ENCODE assay signal across 1 cellular context in the genomic region with DNA sequence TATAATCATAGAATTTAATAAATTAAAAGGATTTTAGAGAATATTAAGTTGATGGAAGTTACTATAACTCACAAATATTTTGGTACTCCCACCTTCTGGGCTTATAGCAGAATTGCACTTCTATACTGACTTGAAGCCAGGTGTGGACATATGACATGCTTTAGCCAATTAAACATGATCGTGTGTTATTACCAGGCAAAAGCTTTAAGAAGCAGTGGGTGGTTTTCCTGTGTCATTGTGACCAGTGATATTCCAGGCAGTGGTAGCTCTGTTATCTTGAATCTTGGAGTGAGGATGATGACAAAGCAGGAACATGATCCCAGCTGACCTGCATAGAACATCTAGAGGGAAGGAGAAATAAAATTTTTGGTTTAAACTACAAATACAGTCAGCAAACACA.
TF ChIP-seq lines count a peak whose summit lies in the region.

No MANE protein-coding gene starts in this region.

TF ChIP-seq in K562, 482 proteins besides CTCF, POLR2A, EP300 and RAD21 (continued from another document and continues in another):
- TF ChIP-seq PHB2 (IDR thresholded peaks at IDR 0.05; ENCODE audit: low read depth) = no peak
- TF ChIP-seq TRIM24 (IDR thresholded peaks at IDR 0.05) = peak; percentile 63 to 84; a peak in 3 of 4 replicates
- no peak for TF ChIP-seq ZNF644 (tag; IDR thresholded peaks at IDR 0.05; ENCODE audit: low read depth)
- TF ChIP-seq, protein P1, sequence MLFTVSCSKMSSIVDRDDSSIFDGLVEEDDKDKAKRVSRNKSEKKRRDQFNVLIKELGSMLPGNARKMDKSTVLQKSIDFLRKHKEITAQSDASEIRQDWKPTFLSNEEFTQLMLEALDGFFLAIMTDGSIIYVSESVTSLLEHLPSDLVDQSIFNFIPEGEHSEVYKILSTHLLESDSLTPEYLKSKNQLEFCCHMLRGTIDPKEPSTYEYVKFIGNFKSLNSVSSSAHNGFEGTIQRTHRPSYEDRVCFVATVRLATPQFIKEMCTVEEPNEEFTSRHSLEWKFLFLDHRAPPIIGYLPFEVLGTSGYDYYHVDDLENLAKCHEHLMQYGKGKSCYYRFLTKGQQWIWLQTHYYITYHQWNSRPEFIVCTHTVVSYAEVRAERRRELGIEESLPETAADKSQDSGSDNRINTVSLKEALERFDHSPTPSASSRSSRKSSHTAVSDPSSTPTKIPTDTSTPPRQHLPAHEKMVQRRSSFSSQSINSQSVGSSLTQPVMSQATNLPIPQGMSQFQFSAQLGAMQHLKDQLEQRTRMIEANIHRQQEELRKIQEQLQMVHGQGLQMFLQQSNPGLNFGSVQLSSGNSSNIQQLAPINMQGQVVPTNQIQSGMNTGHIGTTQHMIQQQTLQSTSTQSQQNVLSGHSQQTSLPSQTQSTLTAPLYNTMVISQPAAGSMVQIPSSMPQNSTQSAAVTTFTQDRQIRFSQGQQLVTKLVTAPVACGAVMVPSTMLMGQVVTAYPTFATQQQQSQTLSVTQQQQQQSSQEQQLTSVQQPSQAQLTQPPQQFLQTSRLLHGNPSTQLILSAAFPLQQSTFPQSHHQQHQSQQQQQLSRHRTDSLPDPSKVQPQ (CRISPR knock-in tag; IDR thresholded peaks at IDR 0.05; ENCODE audit: borderline replicate concordance) = no peak
- peak; percentile 59; the same call in 1 of the 2 replicates for TF ChIP-seq SMARCC2 (IDR thresholded peaks at IDR 0.05; ENCODE audit: low read depth)
- TF ChIP-seq, protein P2, sequence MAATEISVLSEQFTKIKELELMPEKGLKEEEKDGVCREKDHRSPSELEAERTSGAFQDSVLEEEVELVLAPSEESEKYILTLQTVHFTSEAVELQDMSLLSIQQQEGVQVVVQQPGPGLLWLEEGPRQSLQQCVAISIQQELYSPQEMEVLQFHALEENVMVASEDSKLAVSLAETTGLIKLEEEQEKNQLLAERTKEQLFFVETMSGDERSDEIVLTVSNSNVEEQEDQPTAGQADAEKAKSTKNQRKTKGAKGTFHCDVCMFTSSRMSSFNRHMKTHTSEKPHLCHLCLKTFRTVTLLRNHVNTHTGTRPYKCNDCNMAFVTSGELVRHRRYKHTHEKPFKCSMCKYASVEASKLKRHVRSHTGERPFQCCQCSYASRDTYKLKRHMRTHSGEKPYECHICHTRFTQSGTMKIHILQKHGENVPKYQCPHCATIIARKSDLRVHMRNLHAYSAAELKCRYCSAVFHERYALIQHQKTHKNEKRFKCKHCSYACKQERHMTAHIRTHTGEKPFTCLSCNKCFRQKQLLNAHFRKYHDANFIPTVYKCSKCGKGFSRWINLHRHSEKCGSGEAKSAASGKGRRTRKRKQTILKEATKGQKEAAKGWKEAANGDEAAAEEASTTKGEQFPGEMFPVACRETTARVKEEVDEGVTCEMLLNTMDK (IDR thresholded peaks at IDR 0.05; ENCODE audit: borderline replicate concordance, insufficient read depth, low read depth, low read length, poor library complexity, severe bottlenecking) = no peak
- TF ChIP-seq C11orf30 (IDR thresholded peaks at IDR 0.05; ENCODE audit: low read depth) = peak; percentile 94
- no peak for TF ChIP-seq ASH1L (IDR thresholded peaks at IDR 0.05; ENCODE audit: borderline replicate concordance, low read depth, partially characterized antibody)
- TF ChIP-seq NR2C1 (IDR thresholded peaks at IDR 0.05) = no peak
- no peak for TF ChIP-seq NR2C1 (tag; IDR thresholded peaks at IDR 0.05)
- no peak for TF ChIP-seq ZNF224 (CRISPR knock-in tag; IDR thresholded peaks at IDR 0.05)
- TF ChIP-seq, protein P3, sequence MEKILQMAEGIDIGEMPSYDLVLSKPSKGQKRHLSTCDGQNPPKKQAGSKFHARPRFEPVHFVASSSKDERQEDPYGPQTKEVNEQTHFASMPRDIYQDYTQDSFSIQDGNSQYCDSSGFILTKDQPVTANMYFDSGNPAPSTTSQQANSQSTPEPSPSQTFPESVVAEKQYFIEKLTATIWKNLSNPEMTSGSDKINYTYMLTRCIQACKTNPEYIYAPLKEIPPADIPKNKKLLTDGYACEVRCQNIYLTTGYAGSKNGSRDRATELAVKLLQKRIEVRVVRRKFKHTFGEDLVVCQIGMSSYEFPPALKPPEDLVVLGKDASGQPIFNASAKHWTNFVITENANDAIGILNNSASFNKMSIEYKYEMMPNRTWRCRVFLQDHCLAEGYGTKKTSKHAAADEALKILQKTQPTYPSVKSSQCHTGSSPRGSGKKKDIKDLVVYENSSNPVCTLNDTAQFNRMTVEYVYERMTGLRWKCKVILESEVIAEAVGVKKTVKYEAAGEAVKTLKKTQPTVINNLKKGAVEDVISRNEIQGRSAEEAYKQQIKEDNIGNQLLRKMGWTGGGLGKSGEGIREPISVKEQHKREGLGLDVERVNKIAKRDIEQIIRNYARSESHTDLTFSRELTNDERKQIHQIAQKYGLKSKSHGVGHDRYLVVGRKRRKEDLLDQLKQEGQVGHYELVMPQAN (IDR thresholded peaks at IDR 0.05; ENCODE audit: borderline replicate concordance) = no peak
- TF ChIP-seq PTTG1 (tag; IDR thresholded peaks at IDR 0.05; ENCODE audit: low read depth) = no peak
- TF ChIP-seq, protein P4, sequence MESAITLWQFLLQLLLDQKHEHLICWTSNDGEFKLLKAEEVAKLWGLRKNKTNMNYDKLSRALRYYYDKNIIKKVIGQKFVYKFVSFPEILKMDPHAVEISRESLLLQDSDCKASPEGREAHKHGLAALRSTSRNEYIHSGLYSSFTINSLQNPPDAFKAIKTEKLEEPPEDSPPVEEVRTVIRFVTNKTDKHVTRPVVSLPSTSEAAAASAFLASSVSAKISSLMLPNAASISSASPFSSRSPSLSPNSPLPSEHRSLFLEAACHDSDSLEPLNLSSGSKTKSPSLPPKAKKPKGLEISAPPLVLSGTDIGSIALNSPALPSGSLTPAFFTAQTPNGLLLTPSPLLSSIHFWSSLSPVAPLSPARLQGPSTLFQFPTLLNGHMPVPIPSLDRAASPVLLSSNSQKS (CRISPR knock-in tag; IDR thresholded peaks at IDR 0.05) = no peak
- no peak; a peak in 1 of 4 replicates for TF ChIP-seq RCOR1 (IDR thresholded peaks at IDR 0.05; ENCODE audit: borderline replicate concordance in 1 of 2, low read depth in 2 of 2, low read length in 2 of 2)
- TF ChIP-seq, protein P5, sequence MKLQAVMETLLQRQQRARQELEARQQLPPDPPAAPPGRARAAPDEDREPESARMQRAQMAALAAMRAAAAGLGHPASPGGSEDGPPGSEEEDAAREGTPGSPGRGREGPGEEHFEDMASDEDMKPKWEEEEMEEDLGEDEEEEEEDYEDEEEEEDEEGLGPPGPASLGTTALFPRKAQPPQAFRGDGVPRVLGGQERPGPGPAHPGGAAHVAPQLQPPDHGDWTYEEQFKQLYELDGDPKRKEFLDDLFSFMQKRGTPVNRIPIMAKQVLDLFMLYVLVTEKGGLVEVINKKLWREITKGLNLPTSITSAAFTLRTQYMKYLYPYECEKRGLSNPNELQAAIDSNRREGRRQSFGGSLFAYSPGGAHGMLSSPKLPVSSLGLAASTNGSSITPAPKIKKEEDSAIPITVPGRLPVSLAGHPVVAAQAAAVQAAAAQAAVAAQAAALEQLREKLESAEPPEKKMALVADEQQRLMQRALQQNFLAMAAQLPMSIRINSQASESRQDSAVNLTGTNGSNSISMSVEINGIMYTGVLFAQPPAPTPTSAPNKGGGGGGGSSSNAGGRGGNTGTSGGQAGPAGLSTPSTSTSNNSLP (IDR thresholded peaks at IDR 0.05; ENCODE audit: borderline replicate concordance, low read depth, low read length) = 0 out of 2 replicates have a peak, but pooled peaks have one; percentile 60
- TF ChIP-seq HSF4 (CRISPR knock-in tag; IDR thresholded peaks at IDR 0.05; ENCODE audit: borderline replicate concordance) = no peak
- TF ChIP-seq FOXM1 (IDR thresholded peaks at IDR 0.05; ENCODE audit: low read depth) = peak; percentile 35; the same call in 1 of the 2 replicates
- no peak for TF ChIP-seq FOXM1 (CRISPR knock-in tag; IDR thresholded peaks at IDR 0.05; ENCODE audit: low read depth)
- TF ChIP-seq RB1 (IDR thresholded peaks at IDR 0.05; ENCODE audit: low read depth) = no peak
- TF ChIP-seq PRMT5 (CRISPR knock-in tag; IDR thresholded peaks at IDR 0.05) = no peak
- TF ChIP-seq NCOA6 (IDR thresholded peaks at IDR 0.05) = no peak
- no peak for TF ChIP-seq ZNF785 (CRISPR knock-in tag; IDR thresholded peaks at IDR 0.05)
- TF ChIP-seq CTBP1 (IDR thresholded peaks at IDR 0.05; ENCODE audit: borderline replicate concordance) = peak; percentile 47; the same call in 1 of the 2 replicates
- no peak for TF ChIP-seq SREBF2 (CRISPR knock-in tag; IDR thresholded peaks at IDR 0.05)
- TF ChIP-seq MED1 (CRISPR knock-in tag; IDR thresholded peaks at IDR 0.05; ENCODE audit: borderline replicate concordance) = no peak
- peak; percentile 83; the same call in 1 of the 2 replicates for TF ChIP-seq MAFK (IDR thresholded peaks at IDR 0.05; ENCODE audit: low read length)
- TF ChIP-seq, protein P6, sequence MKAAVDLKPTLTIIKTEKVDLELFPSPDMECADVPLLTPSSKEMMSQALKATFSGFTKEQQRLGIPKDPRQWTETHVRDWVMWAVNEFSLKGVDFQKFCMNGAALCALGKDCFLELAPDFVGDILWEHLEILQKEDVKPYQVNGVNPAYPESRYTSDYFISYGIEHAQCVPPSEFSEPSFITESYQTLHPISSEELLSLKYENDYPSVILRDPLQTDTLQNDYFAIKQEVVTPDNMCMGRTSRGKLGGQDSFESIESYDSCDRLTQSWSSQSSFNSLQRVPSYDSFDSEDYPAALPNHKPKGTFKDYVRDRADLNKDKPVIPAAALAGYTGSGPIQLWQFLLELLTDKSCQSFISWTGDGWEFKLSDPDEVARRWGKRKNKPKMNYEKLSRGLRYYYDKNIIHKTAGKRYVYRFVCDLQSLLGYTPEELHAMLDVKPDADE (conservative IDR thresholded peaks at IDR 0.05; ENCODE audit: control insufficient read depth, low read depth, low read length) = no peak
- TF ChIP-seq, protein P7, sequence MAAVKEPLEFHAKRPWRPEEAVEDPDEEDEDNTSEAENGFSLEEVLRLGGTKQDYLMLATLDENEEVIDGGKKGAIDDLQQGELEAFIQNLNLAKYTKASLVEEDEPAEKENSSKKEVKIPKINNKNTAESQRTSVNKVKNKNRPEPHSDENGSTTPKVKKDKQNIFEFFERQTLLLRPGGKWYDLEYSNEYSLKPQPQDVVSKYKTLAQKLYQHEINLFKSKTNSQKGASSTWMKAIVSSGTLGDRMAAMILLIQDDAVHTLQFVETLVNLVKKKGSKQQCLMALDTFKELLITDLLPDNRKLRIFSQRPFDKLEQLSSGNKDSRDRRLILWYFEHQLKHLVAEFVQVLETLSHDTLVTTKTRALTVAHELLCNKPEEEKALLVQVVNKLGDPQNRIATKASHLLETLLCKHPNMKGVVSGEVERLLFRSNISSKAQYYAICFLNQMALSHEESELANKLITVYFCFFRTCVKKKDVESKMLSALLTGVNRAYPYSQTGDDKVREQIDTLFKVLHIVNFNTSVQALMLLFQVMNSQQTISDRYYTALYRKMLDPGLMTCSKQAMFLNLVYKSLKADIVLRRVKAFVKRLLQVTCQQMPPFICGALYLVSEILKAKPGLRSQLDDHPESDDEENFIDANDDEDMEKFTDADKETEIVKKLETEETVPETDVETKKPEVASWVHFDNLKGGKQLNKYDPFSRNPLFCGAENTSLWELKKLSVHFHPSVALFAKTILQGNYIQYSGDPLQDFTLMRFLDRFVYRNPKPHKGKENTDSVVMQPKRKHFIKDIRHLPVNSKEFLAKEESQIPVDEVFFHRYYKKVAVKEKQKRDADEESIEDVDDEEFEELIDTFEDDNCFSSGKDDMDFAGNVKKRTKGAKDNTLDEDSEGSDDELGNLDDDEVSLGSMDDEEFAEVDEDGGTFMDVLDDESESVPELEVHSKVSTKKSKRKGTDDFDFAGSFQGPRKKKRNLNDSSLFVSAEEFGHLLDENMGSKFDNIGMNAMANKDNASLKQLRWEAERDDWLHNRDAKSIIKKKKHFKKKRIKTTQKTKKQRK (IDR thresholded peaks at IDR 0.05; ENCODE audit: borderline replicate concordance, low read depth, low read length) = no peak
- no peak for TF ChIP-seq ETV5 (CRISPR knock-in tag; IDR thresholded peaks at IDR 0.05; ENCODE audit: low read depth)
- TF ChIP-seq HLTF (IDR thresholded peaks at IDR 0.05) = no peak
- TF ChIP-seq FOS (IDR thresholded peaks at IDR 0.05; ENCODE audit: extremely low read depth, insufficient read length) = peak; percentile 23
- TF ChIP-seq NFATC3 (IDR thresholded peaks at IDR 0.05) = no peak
- no peak for TF ChIP-seq IRF2 (CRISPR knock-in tag; IDR thresholded peaks at IDR 0.05)
- TF ChIP-seq, protein P8, sequence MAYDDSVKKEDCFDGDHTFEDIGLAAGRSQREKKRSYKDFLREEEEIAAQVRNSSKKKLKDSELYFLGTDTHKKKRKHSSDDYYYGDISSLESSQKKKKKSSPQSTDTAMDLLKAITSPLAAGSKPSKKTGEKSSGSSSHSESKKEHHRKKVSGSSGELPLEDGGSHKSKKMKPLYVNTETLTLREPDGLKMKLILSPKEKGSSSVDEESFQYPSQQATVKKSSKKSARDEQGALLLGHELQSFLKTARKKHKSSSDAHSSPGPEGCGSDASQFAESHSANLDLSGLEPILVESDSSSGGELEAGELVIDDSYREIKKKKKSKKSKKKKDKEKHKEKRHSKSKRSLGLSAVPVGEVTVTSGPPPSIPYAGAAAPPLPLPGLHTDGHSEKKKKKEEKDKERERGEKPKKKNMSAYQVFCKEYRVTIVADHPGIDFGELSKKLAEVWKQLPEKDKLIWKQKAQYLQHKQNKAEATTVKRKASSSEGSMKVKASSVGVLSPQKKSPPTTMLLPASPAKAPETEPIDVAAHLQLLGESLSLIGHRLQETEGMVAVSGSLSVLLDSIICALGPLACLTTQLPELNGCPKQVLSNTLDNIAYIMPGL (CRISPR knock-in tag; IDR thresholded peaks at IDR 0.05) = no peak
- TF ChIP-seq WHSC1 (IDR thresholded peaks at IDR 0.05; ENCODE audit: low read length) = no peak
- no peak for TF ChIP-seq ZNF274 (IDR thresholded peaks at IDR 0.05; ENCODE audit: borderline replicate concordance, low read depth, low read length)
- no peak for TF ChIP-seq SP1 (CRISPR knock-in tag; IDR thresholded peaks at IDR 0.05)
- TF ChIP-seq, protein P9, sequence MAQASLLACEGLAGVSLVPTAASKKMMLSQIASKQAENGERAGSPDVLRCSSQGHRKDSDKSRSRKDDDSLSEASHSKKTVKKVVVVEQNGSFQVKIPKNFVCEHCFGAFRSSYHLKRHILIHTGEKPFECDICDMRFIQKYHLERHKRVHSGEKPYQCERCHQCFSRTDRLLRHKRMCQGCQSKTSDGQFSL (CRISPR knock-in tag; IDR thresholded peaks at IDR 0.05) = no peak
- TF ChIP-seq, protein P9 (tag; IDR thresholded peaks at IDR 0.05) = no peak
- TF ChIP-seq HDAC1 (IDR thresholded peaks at IDR 0.05) = peak in 1 of 2 experiments; percentile 65; a peak in 1 of 4 replicates
- TF ChIP-seq ZNF780A (CRISPR knock-in tag; IDR thresholded peaks at IDR 0.05) = no peak
- TF ChIP-seq HNRNPUL1 (IDR thresholded peaks at IDR 0.05; ENCODE audit: low read length) = no peak
